25 cellular contexts compared by ENCODE assay signal in the genomic region with DNA sequence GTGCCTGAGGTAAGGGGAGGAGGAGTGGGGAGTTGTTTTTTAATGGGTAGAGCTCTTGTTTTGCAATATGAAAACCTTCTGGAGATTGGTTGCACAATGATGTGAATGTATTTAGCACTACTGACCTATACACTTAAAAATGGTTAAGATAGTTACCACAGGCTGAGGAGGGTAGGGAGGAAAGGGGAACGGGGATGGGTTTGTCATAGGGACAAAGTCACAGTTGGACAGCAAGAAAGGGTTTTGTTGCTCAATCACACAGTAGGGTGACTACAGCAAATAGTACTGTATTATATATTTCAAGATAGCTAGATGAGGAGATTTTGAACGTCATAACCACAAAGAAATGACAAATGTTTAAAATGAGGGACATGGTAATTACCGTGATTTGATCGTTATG.
"Had no signal": no experiment of that assay in that cellular context is flagged by ENCODE, and none has a peak within 500 bp of the region (broad histone marks: within the 10 kb centered on the region; RNA-seq: fewer than 3 reads in every experiment).

No MANE protein-coding gene starts in this region.

- H3K4me1 ChIP-seq: gastrocnemius medialis, heart right ventricle, left ventricle myocardium inferior, lower lobe of right lung, right atrium auricular region, sigmoid colon, testis, tibial nerve, upper lobe of right lung, vagina had no signal

- H3K27ac ChIP-seq: gastrocnemius medialis, heart right ventricle, left ventricle myocardium inferior, lower lobe of right lung, neural progenitor cell, ovary, right atrium auricular region, sigmoid colon, skin epidermis, testis, tibial nerve, upper lobe of right lung, vagina had no signal

- H3K4me2 ChIP-seq: neural progenitor cell had no signal

- H3K4me3 Mint-ChIP-seq: natural killer cell treated with Interleukin-12 subunit alpha and Interleukin-12 subunit beta and Interleukin-15 and Interleukin-18, amount 100 ng/mL, for 72 hours; neural progenitor cell; stimulated activated naive B cell treated with anti-CD40 and anti-IgM and Interleukin-4, amounts not matched to agents 10 μg/mL and 1 μg/mL and 100 μg/mL, for 72 hours; stimulated activated naive CD8-positive, alpha-beta T cell treated with anti-CD3 and anti-CD28 coated beads, Interleukin-15, amount 100 ng/mL, for 72 hours had no signal

- H3K36me3 Mint-ChIP-seq: natural killer cell treated with Interleukin-12 subunit alpha and Interleukin-12 subunit beta and Interleukin-15 and Interleukin-18, amount 100 ng/mL, for 72 hours; neural progenitor cell; stimulated activated naive B cell treated with anti-CD40 and anti-IgM and Interleukin-4, amounts not matched to agents 10 μg/mL and 1 μg/mL and 100 μg/mL, for 72 hours had no signal

- H3K4me3 ChIP-seq: gastrocnemius medialis, heart right ventricle, left ventricle myocardium inferior, lower lobe of right lung, neural progenitor cell, ovary, right atrium auricular region, sigmoid colon, skin epidermis, testis, tibial nerve, upper lobe of right lung, vagina had no signal

- FAIRE-seq: kidney had no signal

- DNase-seq: effector CD4-positive, alpha-beta T cell; gastrocnemius medialis; heart right ventricle; hypothalamus; kidney; left cardiac atrium; left ventricle myocardium inferior; lower lobe of right lung; mesenchymal stem cell; midbrain; nucleus accumbens; ovary; sigmoid colon; stimulated activated CD4-positive, alpha-beta T cell treated with anti-CD3 and anti-CD28 coated beads, Interleukin-2, amount 100 ng/mL, for 24 hours; stimulated activated CD4-positive, alpha-beta T cell treated with anti-CD3 and anti-CD28 coated beads, Interleukin-4, amount 100 ng/mL, for 4 hours; stimulated activated naive B cell treated with anti-CD40 and anti-IgM and Interleukin-4, amounts not matched to agents 10 μg/mL and 1 μg/mL and 100 μg/mL, for 72 hours; stimulated activated naive CD8-positive, alpha-beta T cell treated with anti-CD3 and anti-CD28 coated beads, Interleukin-15, amount 100 ng/mL, for 72 hours; testis; upper lobe of right lung had no signal

- H3K27ac Mint-ChIP-seq: natural killer cell treated with Interleukin-12 subunit alpha and Interleukin-12 subunit beta and Interleukin-15 and Interleukin-18, amount 100 ng/mL, for 72 hours; neural progenitor cell; stimulated activated naive B cell treated with anti-CD40 and anti-IgM and Interleukin-4, amounts not matched to agents 10 μg/mL and 1 μg/mL and 100 μg/mL, for 72 hours; stimulated activated naive CD8-positive, alpha-beta T cell treated with anti-CD3 and anti-CD28 coated beads, Interleukin-15, amount 100 ng/mL, for 72 hours had no signal

- H3K9ac ChIP-seq: neural progenitor cell had no signal

- H3K4me1 Mint-ChIP-seq: neural progenitor cell; stimulated activated naive B cell treated with anti-CD40 and anti-IgM and Interleukin-4, amounts not matched to agents 10 μg/mL and 1 μg/mL and 100 μg/mL, for 72 hours; stimulated activated naive CD8-positive, alpha-beta T cell treated with anti-CD3 and anti-CD28 coated beads, Interleukin-15, amount 100 ng/mL, for 72 hours had no signal

- ATAC-seq: gastrocnemius medialis; heart right ventricle; left cardiac atrium; lower lobe of right lung; natural killer cell treated with Interleukin-12 subunit alpha and Interleukin-12 subunit beta and Interleukin-15 and Interleukin-18, amount 100 ng/mL, for 72 hours; stimulated activated naive B cell treated with anti-CD40 and anti-IgM and Interleukin-4, amounts not matched to agents 10 μg/mL and 1 μg/mL and 100 μg/mL, for 72 hours; stimulated activated naive CD8-positive, alpha-beta T cell treated with anti-CD3 and anti-CD28 coated beads, Interleukin-15, amount 100 ng/mL, for 72 hours; upper lobe of right lung had no signal

- H3K36me3 ChIP-seq: gastrocnemius medialis, heart right ventricle, left ventricle myocardium inferior, lower lobe of right lung, neural progenitor cell, ovary, right atrium auricular region, sigmoid colon, tibial nerve, upper lobe of right lung, vagina had no signal

- H2AFZ ChIP-seq: neural progenitor cell had no signal

- H3K27me3 Mint-ChIP-seq: natural killer cell treated with Interleukin-12 subunit alpha and Interleukin-12 subunit beta and Interleukin-15 and Interleukin-18, amount 100 ng/mL, for 72 hours; stimulated activated naive B cell treated with anti-CD40 and anti-IgM and Interleukin-4, amounts not matched to agents 10 μg/mL and 1 μg/mL and 100 μg/mL, for 72 hours; stimulated activated naive CD8-positive, alpha-beta T cell treated with anti-CD3 and anti-CD28 coated beads, Interleukin-15, amount 100 ng/mL, for 72 hours had no signal

- H3K9me3 ChIP-seq: gastrocnemius medialis, left ventricle myocardium inferior, lower lobe of right lung, ovary, right atrium auricular region, sigmoid colon, testis, tibial nerve, upper lobe of right lung, vagina had no signal

- H3K27me3 ChIP-seq: gastrocnemius medialis, neural progenitor cell, ovary, right atrium auricular region, sigmoid colon, testis, tibial nerve, upper lobe of right lung, vagina had no signal
